Comparison of ENCODE assay signal across 11 cellular contexts in genomic region chr18:3209859-3210569, GRCh38. TPM values are rescaled to one million over a fixed set of nuclear protein-coding genes. Genes with fewer than 3 reads are reported as not detected.
DNase-seq lines count a peak whose midpoint lies in the region; ATAC-seq, FAIRE-seq and TF ChIP-seq lines count a peak whose summit lies in the region.
"Had no signal": no experiment of that assay in that cellular context is flagged by ENCODE, and none has a peak within 500 bp of the region (broad histone marks: within the 10 kb centered on the region; RNA-seq: fewer than 3 reads in every experiment).

No MANE protein-coding gene starts in this region.

- H3K27ac ChIP-seq in left lung = no peak overlapping the region
- H3K27ac ChIP-seq in small intestine (ENCODE audit: low read depth in 1 of 2, low read length in 1 of 2) = no peak overlapping the region
- H3K27ac ChIP-seq: GM23248, parathyroid adenoma had no signal

- WGBS in small intestine, 3 donors = 72 to 78% (median 73%) methylated on average over 4 of the region's 4 CpGs

- H3K27me3 ChIP-seq in left lung = no peaks in the 10 kb centered on the region
- no peaks in the 10 kb centered on the region for H3K27me3 ChIP-seq in small intestine (ENCODE audit: control insufficient read depth in 2 of 2, insufficient read depth in 2 of 2, low read length in 2 of 2)

- no peak for DNase-seq in left lung
- DNase-seq in cortex of kidney (lab: John Stamatoyannopoulos, UW) = no peak
- DNase-seq in NCI-H187 treated with DMSO at 0.1 percent for 48 hours (lab: John Stamatoyannopoulos, UW) = no peak
- DNase-seq in small intestine = no peak
- no peak for DNase-seq in NOMO-1 (lab: John Stamatoyannopoulos, UW; ENCODE audit: unreplicated experiment in 2 of 2)
- DNase-seq: GM23248 had no signal

- ATAC-seq in GM18505 (IDR thresholded peaks at IDR 0.05; ENCODE audit: unreplicated experiment) (peak; percentile 59), GM19463 (IDR thresholded peaks at IDR 0.05; ENCODE audit: unreplicated experiment) (peak; percentile 95), HG03469 (IDR thresholded peaks at IDR 0.05; ENCODE audit: unreplicated experiment) (peak; percentile 78), left lung (peak; percentile 53)

- no peak for TF ChIP-seq CTCF in left lung (IDR thresholded peaks at IDR 0.05)

- H3K36me3 ChIP-seq in left lung (no peaks in the 10 kb centered on the region), small intestine (ENCODE audit: control insufficient read depth in 2 of 2, insufficient read depth in 2 of 2, low read length in 2 of 2) (no peaks in the 10 kb centered on the region)

- TF ChIP-seq POLR2A in GM18505 (IDR thresholded peaks at IDR 0.05; ENCODE audit: borderline replicate concordance, extremely low read depth, insufficient read depth, insufficient read length) = no peak

- intact Hi-C loops in left lung (cut with DNase I) = no loop called here

- peaks cover 0 to 7% of the 10 kb centered on the region in 2 donors for H3K4me1 ChIP-seq in left lung
- peaks cover 0 to 6% of the 10 kb centered on the region in 2 donors for H3K4me1 ChIP-seq in small intestine (ENCODE audit: control insufficient read depth in 2 of 2, insufficient read depth in 1 of 2, low read depth in 1 of 2, low read length in 1 of 2)
- H3K4me1 ChIP-seq: parathyroid adenoma had no signal

- no peak for FAIRE-seq in small intestine (lab: Jason Lieb, UNC)
- FAIRE-seq: G401.6 had no signal

- H3K9me3 ChIP-seq in left lung (peaks cover 0 to 8% of the 10 kb centered on the region in 2 donors), small intestine (ENCODE audit: control insufficient read depth, low read depth) (no peaks in the 10 kb centered on the region)

- H3K4me3 ChIP-seq in left lung = no peak overlapping the region
- no peak overlapping the region for H3K4me3 ChIP-seq in small intestine (ENCODE audit: low read depth in 1 of 2, low read length in 2 of 2)
- H3K4me3 ChIP-seq: GM23248 had no signal

RNA-seq across cellular contexts. Expression of gene MYOM1, which starts 9.8 kb away (rescaled TPM):
- 1 to 10 TPM; 1.5 to 1.7 TPM for total RNA-seq in left lung
- 1 to 10 TPM; 1.5 to 2.9 (median 2.7) TPM for polyA plus RNA-seq in small intestine

RNA-seq across cellular contexts. Expression of gene MYL12A, which starts 37.6 kb away (rescaled TPM):
- 100 to 1,000 TPM; 532 to 556 TPM for total RNA-seq in left lung
- 100 to 1,000 TPM; 417 to 708 (median 665) TPM for polyA plus RNA-seq in small intestine

RNA-seq across cellular contexts. Expression of gene MYL12B, which starts 51.9 kb away (rescaled TPM):
- 100 to 1,000 TPM; 377 to 467 TPM for total RNA-seq in left lung
- 1,000 to 10,000 TPM in 2 of 3 donors, 100 to 1,000 TPM in 1; 601 to 1,249 (median 1,170) TPM for polyA plus RNA-seq in small intestine
